Comparison of ENCODE assay signal across 13 cellular contexts in the genomic region with DNA sequence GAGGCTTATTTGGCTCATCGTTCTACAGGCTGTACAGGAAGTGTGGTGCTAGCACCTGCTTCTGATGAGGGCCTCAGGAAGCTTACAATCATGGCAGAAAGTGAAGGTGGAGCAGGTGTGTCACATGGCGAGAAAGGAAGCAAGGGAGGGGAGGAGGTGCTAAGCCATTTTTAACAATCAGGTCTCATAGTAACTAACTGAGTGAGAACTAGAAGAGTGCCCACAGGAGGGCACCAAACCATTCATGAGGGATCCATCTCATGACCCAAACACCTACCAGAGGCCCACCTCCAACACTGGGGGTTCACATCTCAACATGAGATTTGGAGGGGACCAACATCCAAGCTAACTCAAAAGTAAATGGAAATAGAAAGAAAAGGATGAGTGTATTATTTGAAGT.
DNase-seq lines count a peak whose midpoint lies in the region; ATAC-seq, FAIRE-seq and TF ChIP-seq lines count a peak whose summit lies in the region.
"Had no signal": no experiment of that assay in that cellular context is flagged by ENCODE, and none has a peak within 500 bp of the region (broad histone marks: within the 10 kb centered on the region; RNA-seq: fewer than 3 reads in every experiment).

No MANE protein-coding gene starts in this region.

- H3K36me3 Mint-ChIP-seq in CD14-positive monocyte: no peaks in the 10 kb centered on the region
- H3K36me3 Mint-ChIP-seq: activated CD8-positive, alpha-beta memory T cell treated with anti-CD3 and anti-CD28 coated beads, Interleukin-2, amount 10 ng/mL, durations not matched to agents 7 days and 5 days had no signal

- no peak overlapping the region for H3K4me2 ChIP-seq in HepG2 (ENCODE audit: low read depth, low read length)
- H3K4me2 ChIP-seq in OCI-LY3 (ENCODE audit: low read length): peak overlapping the region; percentile 60

- H3K36me3 ChIP-seq in HepG2 (replicated peaks in 1 of 2; ENCODE audit: control insufficient read depth in 1 of 2, insufficient read depth in 2 of 2, low read length in 2 of 2): no peaks in the 10 kb centered on the region
- H3K36me3 ChIP-seq in right lobe of liver: no peaks in the 10 kb centered on the region
- H3K36me3 ChIP-seq in OCI-LY3 (replicated peaks; ENCODE audit: low read depth, low read length): no peaks in the 10 kb centered on the region
- no peaks in the 10 kb centered on the region for H3K36me3 ChIP-seq in esophagus muscularis mucosa
- no peaks in the 10 kb centered on the region for H3K36me3 ChIP-seq in vagina

- ATAC-seq in HepG2 (peak; percentile 65), right lobe of liver (no peak), GM21360 (IDR thresholded peaks at IDR 0.05; ENCODE audit: unreplicated experiment) (no peak)
- ATAC-seq: activated CD8-positive, alpha-beta memory T cell treated with anti-CD3 and anti-CD28 coated beads, Interleukin-2, amount 10 ng/mL, durations not matched to agents 7 days and 5 days had no signal

- no peak overlapping the region for H3K4me3 ChIP-seq in HepG2 (replicated peaks in 1 of 3; ENCODE audit: insufficient read depth in 1 of 3, low read depth in 2 of 3, low read length in 3 of 3)
- no peak overlapping the region for H3K4me3 ChIP-seq in right lobe of liver
- no peak overlapping the region for H3K4me3 ChIP-seq in OCI-LY3 (ENCODE audit: low read length)
- no peak overlapping the region for H3K4me3 ChIP-seq in esophagus muscularis mucosa
- no peak overlapping the region for H3K4me3 ChIP-seq in vagina

- TF ChIP-seq POLR2A in HepG2 (IDR thresholded peaks at IDR 0.05; ENCODE audit: insufficient read depth in 1 of 2, low read depth in 2 of 2, low read length in 2 of 2): no peak
- no peak for TF ChIP-seq POLR2A in right lobe of liver (IDR thresholded peaks at IDR 0.05)
- TF ChIP-seq POLR2A in esophagus muscularis mucosa (IDR thresholded peaks at IDR 0.05; ENCODE audit: low read depth): no peak
- no peak for TF ChIP-seq POLR2A in vagina (IDR thresholded peaks at IDR 0.05)

- DNase-seq in HepG2 (ENCODE audit: low spot score) (peak; percentile 12), right lobe of liver (no peak), esophagus muscularis mucosa (ENCODE audit: extremely low spot score) (peak; percentile 83), vagina (ENCODE audit: extremely low spot score in 2 of 2) (peak in 1 of 2 donors; percentile 77), CD14-positive monocyte (ENCODE audit: low spot score) (no peak)
- DNase-seq in activated effector memory CD4-positive, alpha-beta T cell treated with Interleukin-2 at 50 U/mL for 16 hours: no peak
- DNase-seq: activated CD8-positive, alpha-beta memory T cell treated with anti-CD3 and anti-CD28 coated beads, Interleukin-2, amount 10 ng/mL, durations not matched to agents 7 days and 5 days; anterior cingulate cortex; NCI-H2029 treated with DMSO at 0.1 percent for 48 hours; SIG-M5 had no signal

- POLR2A ChIA-PET in HepG2 (lab: Yijun Ruan, JAX): no interaction called here

- no TSS peak for BruUV-seq in HepG2 (replicated peaks; lab: Mats Ljungman, UMichigan)

- H3K4me1 Mint-ChIP-seq in CD14-positive monocyte: peaks cover 5% of the 10 kb centered on the region

- TF ChIP-seq CTCF in HepG2 (CRISPR knock-in tag; IDR thresholded peaks at IDR 0.05) (peak; percentile 46), right lobe of liver (IDR thresholded peaks at IDR 0.05) (peak in 1 of 4 donors; percentile 19), OCI-LY3 (IDR thresholded peaks at IDR 0.05; ENCODE audit: low read depth, low read length) (peak; percentile 54), esophagus muscularis mucosa (IDR thresholded peaks at IDR 0.05) (no peak), vagina (IDR thresholded peaks at IDR 0.05) (no peak), CD14-positive monocyte (IDR thresholded peaks at IDR 0.05) (no peak)

- H3K27ac ChIP-seq in HepG2 (ENCODE audit: extremely low read length, insufficient read depth, low read length) (no peak overlapping the region), right lobe of liver (no peak overlapping the region), OCI-LY3 (ENCODE audit: low read length) (peak overlapping the region; percentile 72), esophagus muscularis mucosa (replicated peaks in 1 of 4) (no peak overlapping the region), vagina (peak overlapping the region; percentile 27)

- peaks cover 2 to 15% (median 7%) of the 10 kb centered on the region in 3 donors for H3K27me3 Mint-ChIP-seq in CD14-positive monocyte (ENCODE audit: low read depth in 3 of 3)

- in situ Hi-C loops in HepG2 (cut with HindIII; ENCODE audit: extremely low pct_ligation_motif_present, low pct_unique_long_range_greater_than_20kb): no loop called here

- H3K4me3 Mint-ChIP-seq in CD14-positive monocyte: no peak overlapping the region
- H3K4me3 Mint-ChIP-seq: activated CD8-positive, alpha-beta memory T cell treated with anti-CD3 and anti-CD28 coated beads, Interleukin-2, amount 10 ng/mL, durations not matched to agents 7 days and 5 days had no signal

- H3K27ac Mint-ChIP-seq in CD14-positive monocyte: no peak overlapping the region
- H3K27ac Mint-ChIP-seq: activated CD8-positive, alpha-beta memory T cell treated with anti-CD3 and anti-CD28 coated beads, Interleukin-2, amount 10 ng/mL, durations not matched to agents 7 days and 5 days had no signal

- H3K9me3 Mint-ChIP-seq in CD14-positive monocyte: peaks cover 0 to 5% (median 3%) of the 10 kb centered on the region in 7 donors

- CTCF ChIA-PET in HepG2 (lab: Yijun Ruan, JAX; ENCODE audit: low intra/inter-chr PET ratio, low total read pairs): no interaction called here

- H4K20me1 ChIP-seq in HepG2 (ENCODE audit: insufficient read depth, low read length) (no peaks in the 10 kb centered on the region), OCI-LY3 (ENCODE audit: insufficient read depth, low read length) (no peaks in the 10 kb centered on the region)

- no peak for TF ChIP-seq RAD21 in HepG2 (CRISPR knock-in tag; IDR thresholded peaks at IDR 0.05)

- H2AFZ ChIP-seq in HepG2 (ENCODE audit: low read length) (no peak overlapping the region), OCI-LY3 (ENCODE audit: low read depth, low read length) (no peak overlapping the region; the same call in 1 of the 2 replicates)

- H3K79me2 ChIP-seq in HepG2 (ENCODE audit: insufficient read depth, low read length): no peaks in the 10 kb centered on the region
- H3K79me2 ChIP-seq in OCI-LY3 (ENCODE audit: low read length): no peaks in the 10 kb centered on the region

- intact Hi-C loops in HepG2 (cut with micrococcal nuclease; ENCODE audit: unreplicated experiment) (no loop called here), right lobe of liver (cut with DNase I) (no loop called here), esophagus muscularis mucosa (cut with DNase I) (no loop called here), vagina (cut with DNase I) (no loop called here), CD14-positive monocyte (cut with micrococcal nuclease) (no loop called here)

- FAIRE-seq in HepG2 (lab: Jason Lieb, UNC): no peak

- no peaks in the 10 kb centered on the region for H3K27me3 ChIP-seq in HepG2 (ENCODE audit: control insufficient read depth in 1 of 2, insufficient read depth in 2 of 2, low read length in 2 of 2)
- H3K27me3 ChIP-seq in right lobe of liver: no peaks in the 10 kb centered on the region
- H3K27me3 ChIP-seq in OCI-LY3 (ENCODE audit: low read depth, low read length): no peaks in the 10 kb centered on the region
- no peaks in the 10 kb centered on the region for H3K27me3 ChIP-seq in esophagus muscularis mucosa
- H3K27me3 ChIP-seq in vagina: no peaks in the 10 kb centered on the region

- peaks cover 7% of the 10 kb centered on the region; the same call in 1 of the 2 replicates for H3K4me1 ChIP-seq in HepG2 (ENCODE audit: insufficient read depth, low read length)
- H3K4me1 ChIP-seq in right lobe of liver: peaks cover 0 to 3% (median 0%) of the 10 kb centered on the region in 4 donors
- H3K4me1 ChIP-seq in OCI-LY3 (ENCODE audit: low read length): peaks cover 50% of the 10 kb centered on the region
- H3K4me1 ChIP-seq in esophagus muscularis mucosa: peaks cover 4 to 32% (median 24%) of the 10 kb centered on the region in 4 donors
- H3K4me1 ChIP-seq in vagina: peaks cover 23% of the 10 kb centered on the region
- H3K4me1 ChIP-seq: Caco-2 had no signal

- 38% methylated on average over 2 of the region's 2 CpGs for WGBS in HepG2 (ENCODE audit: low lambda C conversion rate)
- 49% methylated on average over 2 of the region's 2 CpGs for WGBS in right lobe of liver (ENCODE audit: insufficient coverage, low coverage, low lambda C conversion rate, missing lambda C conversion rate)
- WGBS in esophagus muscularis mucosa: 90% methylated on average over 2 of the region's 2 CpGs

- TF ChIP-seq EP300 in HepG2 (IDR thresholded peaks at IDR 0.05; ENCODE audit: low read depth in 2 of 2, low read length in 2 of 2) (no peak), HepG2 (CRISPR knock-in tag; IDR thresholded peaks at IDR 0.05; ENCODE audit: borderline replicate concordance) (no peak), esophagus muscularis mucosa (IDR thresholded peaks at IDR 0.05) (no peak)

- H3K9me3 ChIP-seq in HepG2 (ENCODE audit: low read length) (peaks cover 6% of the 10 kb centered on the region; the same call in 1 of the 2 replicates), right lobe of liver (no peaks in the 10 kb centered on the region), OCI-LY3 (ENCODE audit: insufficient read depth, low read length) (no peaks in the 10 kb centered on the region), esophagus muscularis mucosa (no peaks in the 10 kb centered on the region), vagina (no peaks in the 10 kb centered on the region)
- H3K9me3 ChIP-seq: Caco-2 had no signal

- H3K9ac ChIP-seq in HepG2 (ENCODE audit: insufficient read depth, low read depth, low read length): no peak overlapping the region
- H3K9ac ChIP-seq in OCI-LY3 (ENCODE audit: low read length): no peak overlapping the region

TF ChIP-seq in HepG2, 621 proteins besides CTCF, POLR2A, EP300 and RAD21:
- peak; percentile 51 for TF ChIP-seq STAG1 (CRISPR knock-in tag; IDR thresholded peaks at IDR 0.05)
- no peak for TF ChIP-seq TCF7L2 (IDR thresholded peaks at IDR 0.05; ENCODE audit: low read depth, low read length)
- no peak for TF ChIP-seq ZFP1 (CRISPR knock-in tag; IDR thresholded peaks at IDR 0.05)
- TF ChIP-seq SPEN (CRISPR knock-in tag; IDR thresholded peaks at IDR 0.05; ENCODE audit: low read depth): no peak
TF ChIP-seq in HepG2: peak in this region for 1.

Comparison
In these comparisons a context has a peak if more than half of its experiments do, and no peak if none do; other contexts are left out.
1. DNase-seq: peak in HepG2 (single experiment) and esophagus muscularis mucosa (single experiment); none in right lobe of liver (0 of 3), activated effector memory CD4-positive, alpha-beta T cell treated with Interleukin-2 at 50 U/mL for 16 hours (single experiment) and CD14-positive monocyte (single experiment).
2. H3K27ac ChIP-seq: peak in OCI-LY3 (single experiment) and vagina (single experiment); none in HepG2 (single experiment), right lobe of liver (0 of 3) and esophagus muscularis mucosa (0 of 4).
3. CTCF ChIP-seq: peak in HepG2 (single experiment) and OCI-LY3 (single experiment); none in esophagus muscularis mucosa (0 of 3), vagina (0 of 3) and CD14-positive monocyte (single experiment).